Comparison of ENCODE assay signal across 27 cellular contexts in genomic region chr12:69947123-69947522, GRCh38.
"Had no signal": no experiment of that assay in that cellular context is flagged by ENCODE, and none has a peak within 500 bp of the region (broad histone marks: within the 10 kb centered on the region; RNA-seq: fewer than 3 reads in every experiment).

No MANE protein-coding gene starts in this region.

- H3K4me1 Mint-ChIP-seq: neural progenitor cell; stimulated activated effector memory CD8-positive, alpha-beta T cell treated with anti-CD3 and anti-CD28 coated beads, Interleukin-12 subunit alpha, Interleukin-12 subunit beta, amount 100 ng/mL, for 72 hours; stimulated activated naive B cell treated with anti-CD40 and anti-IgM and Interleukin-4, amounts not matched to agents 10 μg/mL and 1 μg/mL and 100 μg/mL, for 72 hours had no signal

- ATAC-seq: psoas muscle; right cardiac atrium; right lobe of liver; stimulated activated effector memory CD8-positive, alpha-beta T cell treated with anti-CD3 and anti-CD28 coated beads, Interleukin-12 subunit alpha, Interleukin-12 subunit beta, amount 100 ng/mL, for 72 hours; stimulated activated naive B cell treated with anti-CD40 and anti-IgM and Interleukin-4, amounts not matched to agents 10 μg/mL and 1 μg/mL and 100 μg/mL, for 72 hours had no signal

- H3K27me3 Mint-ChIP-seq: progenitor cell of endocrine pancreas; stimulated activated naive B cell treated with anti-CD40 and anti-IgM and Interleukin-4, amounts not matched to agents 10 μg/mL and 1 μg/mL and 100 μg/mL, for 72 hours had no signal

- H3K27ac ChIP-seq: neural progenitor cell, ovary, parathyroid adenoma, psoas muscle, right lobe of liver, sigmoid colon, stomach, thoracic aorta, thyroid gland, tibial nerve, upper lobe of left lung, vagina had no signal

- H3K4me3 Mint-ChIP-seq: nephron; neural progenitor cell; stimulated activated effector memory CD8-positive, alpha-beta T cell treated with anti-CD3 and anti-CD28 coated beads, Interleukin-12 subunit alpha, Interleukin-12 subunit beta, amount 100 ng/mL, for 72 hours; stimulated activated naive B cell treated with anti-CD40 and anti-IgM and Interleukin-4, amounts not matched to agents 10 μg/mL and 1 μg/mL and 100 μg/mL, for 72 hours; stimulated activated naive CD8-positive, alpha-beta T cell treated with anti-CD3 and anti-CD28 coated beads, Interleukin-15, Interleukin-2, amounts not matched to agents 100 ng/mL and 50 ng/mL, for 24 hours had no signal

- H3K9me3 ChIP-seq: ovary, psoas muscle, right lobe of liver, sigmoid colon, stomach, thyroid gland, tibial nerve, vagina had no signal

- H3K9me3 Mint-ChIP-seq: stimulated activated effector memory CD8-positive, alpha-beta T cell treated with anti-CD3 and anti-CD28 coated beads, Interleukin-12 subunit alpha, Interleukin-12 subunit beta, amount 100 ng/mL, for 72 hours; stimulated activated naive B cell treated with anti-CD40 and anti-IgM and Interleukin-4, amounts not matched to agents 10 μg/mL and 1 μg/mL and 100 μg/mL, for 72 hours had no signal

- H3K4me3 ChIP-seq: neural progenitor cell, ovary, psoas muscle, right lobe of liver, sigmoid colon, stomach, thoracic aorta, thyroid gland, tibial nerve, upper lobe of left lung, vagina had no signal

- DNase-seq: occipital lobe; ovary; posterior cingulate gyrus; psoas muscle; right cardiac atrium; right lobe of liver; sigmoid colon; small intestine; stimulated activated CD4-positive, alpha-beta T cell treated with anti-CD3 and anti-CD28 coated beads, Interleukin-15, amount 100 ng/mL, for 24 hours; stimulated activated CD4-positive, alpha-beta T cell treated with anti-CD3 and anti-CD28 coated beads, Interleukin-2, amount 100 ng/mL, for 24 hours; stimulated activated CD4-positive, alpha-beta T cell treated with anti-CD3 and anti-CD28 coated beads, Interleukin-2, amount 100 ng/mL, for 48 hours; stimulated activated CD4-positive, alpha-beta T cell treated with anti-CD3 and anti-CD28 coated beads, Interleukin-4, amount 100 ng/mL, for 24 hours; stimulated activated naive B cell treated with anti-CD40 and anti-IgM and Interleukin-4, amounts not matched to agents 10 μg/mL and 1 μg/mL and 100 μg/mL, for 72 hours; stimulated activated naive CD4-positive, alpha-beta T cell treated with Interleukin-2 at 50 U/mL for 16 hours; stomach; thyroid gland; trophoblast cell; upper lobe of left lung had no signal

- H3K4me1 ChIP-seq: neural progenitor cell, parathyroid adenoma, psoas muscle, right lobe of liver, sigmoid colon, stomach, thyroid gland, tibial nerve, upper lobe of left lung, vagina had no signal

- H3K27ac Mint-ChIP-seq: neural progenitor cell; progenitor cell of endocrine pancreas; stimulated activated effector memory CD8-positive, alpha-beta T cell treated with anti-CD3 and anti-CD28 coated beads, Interleukin-12 subunit alpha, Interleukin-12 subunit beta, amount 100 ng/mL, for 72 hours; stimulated activated naive B cell treated with anti-CD40 and anti-IgM and Interleukin-4, amounts not matched to agents 10 μg/mL and 1 μg/mL and 100 μg/mL, for 72 hours; stimulated activated naive CD8-positive, alpha-beta T cell treated with anti-CD3 and anti-CD28 coated beads, Interleukin-15, Interleukin-2, amounts not matched to agents 100 ng/mL and 50 ng/mL, for 24 hours had no signal

- H3K36me3 Mint-ChIP-seq: neural progenitor cell; stimulated activated effector memory CD8-positive, alpha-beta T cell treated with anti-CD3 and anti-CD28 coated beads, Interleukin-12 subunit alpha, Interleukin-12 subunit beta, amount 100 ng/mL, for 72 hours; stimulated activated naive B cell treated with anti-CD40 and anti-IgM and Interleukin-4, amounts not matched to agents 10 μg/mL and 1 μg/mL and 100 μg/mL, for 72 hours had no signal

- H3K36me3 ChIP-seq: neural progenitor cell, ovary, right lobe of liver, sigmoid colon, stomach, thoracic aorta, thyroid gland, tibial nerve, upper lobe of left lung, vagina had no signal

- H3K9ac ChIP-seq: neural progenitor cell, parathyroid adenoma had no signal

- H3K27me3 ChIP-seq: neural progenitor cell, ovary, right lobe of liver, sigmoid colon, stomach, thyroid gland, tibial nerve, upper lobe of left lung, vagina had no signal
